ENCODE assay signal across 8 cellular contexts in genomic region chr4:177441061-177441802, GRCh38. TPM values are rescaled to one million over a fixed set of nuclear protein-coding genes. Genes with fewer than 3 reads are reported as not detected.
DNase-seq lines count a peak whose midpoint lies in the region; TF ChIP-seq lines count a peak whose summit lies in the region.

No MANE protein-coding gene starts in this region.

- peak overlapping the region; percentile 91 for H3K27ac Mint-ChIP-seq in HFFc6
- H3K27ac Mint-ChIP-seq in activated naive CD8-positive, alpha-beta T cell = peak overlapping the region; percentile 99

- H3K27me3 ChIP-seq in iPS-18a (ENCODE audit: control insufficient read depth, insufficient read depth, low read length) = no peaks in the 10 kb centered on the region
- H3K27me3 ChIP-seq in spleen (replicated peaks in 1 of 7) = no peaks in the 10 kb centered on the region

- intact Hi-C loops in spleen (cut with DNase I; ENCODE audit: low total_unique reads) = no loop called here

- H3K4me1 Mint-ChIP-seq in HFFc6 (ENCODE audit: low read depth) = peaks cover 58% of the 10 kb centered on the region
- H3K4me1 Mint-ChIP-seq in activated naive CD8-positive, alpha-beta T cell (ENCODE audit: low read depth) = peaks cover 30% of the 10 kb centered on the region

- H3K9ac ChIP-seq in iPS-18a (ENCODE audit: low read length) = peak overlapping the region; percentile 77

- no peaks in the 10 kb centered on the region for H3K9me3 ChIP-seq in iPS-18a (ENCODE audit: control insufficient read depth, low read depth, low read length)
- H3K9me3 ChIP-seq in spleen = no peaks in the 10 kb centered on the region

- H3K36me3 Mint-ChIP-seq in HFFc6 (ENCODE audit: low read depth) = peaks cover 46% of the 10 kb centered on the region
- H3K36me3 Mint-ChIP-seq in activated naive CD8-positive, alpha-beta T cell = peaks cover 5% of the 10 kb centered on the region

- H3K27ac ChIP-seq in iPS-18a (ENCODE audit: low read length) (peak overlapping the region; percentile 14), spleen (peak overlapping the region; percentile 89 to 98 (median 94))

- 29 to 56% (median 40%) methylated on average over 12 of the region's 12 CpGs for WGBS in spleen, 5 donors

- TF ChIP-seq CTCF in HFFc6 (IDR thresholded peaks at IDR 0.05) = no peak; the same call in 1 of the 2 replicates
- TF ChIP-seq CTCF in spleen (IDR thresholded peaks at IDR 0.05 in 8 of 11, conservative IDR thresholded peaks at IDR 0.05 in 3 of 11) = peak in 5 of 11 experiments; percentile 12 to 57 (median 45)

- TF ChIP-seq POLR2A in spleen (IDR thresholded peaks at IDR 0.05) = no peak

- peak; percentile 26 for DNase-seq in stimulated activated CD4-positive, alpha-beta T cell treated with anti-CD3 and anti-CD28 coated beads, Interleukin-15, amount 100 ng/mL, for 24 hours
- no peak for DNase-seq in stimulated activated CD4-positive, alpha-beta T cell treated with anti-CD3 and anti-CD28 coated beads, Interleukin-4, amount 100 ng/mL, for 1 hour
- DNase-seq in HFFc6 = no peak
- peak; percentile 2 for DNase-seq in NCI-H1092 (lab: John Stamatoyannopoulos, UW)
- no peak for DNase-seq in spleen
- no peak for DNase-seq in NCI-H2081 treated with DMSO at 0.1 percent for 48 hours (lab: John Stamatoyannopoulos, UW)

- peak overlapping the region; percentile 70 for H3K4me3 ChIP-seq in iPS-18a (ENCODE audit: low read length)
- H3K4me3 ChIP-seq in spleen = peak overlapping the region; percentile 43 to 79 (median 66)

- H3K4me1 ChIP-seq in iPS-18a (ENCODE audit: control insufficient read depth, low read depth, low read length) = peaks cover 18% of the 10 kb centered on the region
- H3K4me1 ChIP-seq in spleen = peaks cover 2 to 32% (median 21%) of the 10 kb centered on the region in 6 donors

- H3K36me3 ChIP-seq in iPS-18a (ENCODE audit: control insufficient read depth, low read depth, low read length) (no peaks in the 10 kb centered on the region), spleen (peaks cover 0 to 36% (median 23%) of the 10 kb centered on the region in 6 donors)

- no peaks in the 10 kb centered on the region for H3K27me3 Mint-ChIP-seq in HFFc6 (ENCODE audit: insufficient read depth)
- H3K27me3 Mint-ChIP-seq in activated naive CD8-positive, alpha-beta T cell = no peaks in the 10 kb centered on the region

- peaks cover 4% of the 10 kb centered on the region; the same call in 1 of the 2 replicates for H3K9me3 Mint-ChIP-seq in HFFc6
- H3K9me3 Mint-ChIP-seq in activated naive CD8-positive, alpha-beta T cell (ENCODE audit: low read depth) = no peaks in the 10 kb centered on the region

- peak overlapping the region; percentile 92 for H3K4me3 Mint-ChIP-seq in HFFc6
- H3K4me3 Mint-ChIP-seq in activated naive CD8-positive, alpha-beta T cell = peak overlapping the region; percentile 99

RNA-seq across cellular contexts. Expression of gene AGA, which starts 1.0 kb away (rescaled TPM):
- total RNA-seq in HFFc6 (2021; fragmentation: NEBNext Ultra II Directional; extraction: Animal tissue kit (Norgen Biotek cat#: 25700)) = 10 to 100 TPM; 41.5 to 53.7 (median 47.4) TPM
- 10 to 100 TPM; 13.1 to 24.2 (median 17.4) TPM for total RNA-seq in spleen
- 10 to 100 TPM in 1 of 3 donors, 1 to 10 TPM in 2; 7.8 to 12.3 (median 8.2) TPM for polyA plus RNA-seq in spleen

Comparison
In these comparisons a context has a peak if more than half of its experiments do, and no peak if none do; other contexts are left out.
1. DNase-seq: peak in stimulated activated CD4-positive, alpha-beta T cell treated with anti-CD3 and anti-CD28 coated beads, Interleukin-15, amount 100 ng/mL, for 24 hours (single experiment) and NCI-H1092 (single experiment); none in stimulated activated CD4-positive, alpha-beta T cell treated with anti-CD3 and anti-CD28 coated beads, Interleukin-4, amount 100 ng/mL, for 1 hour (single experiment), HFFc6 (single experiment), spleen (single experiment) and NCI-H2081 treated with DMSO at 0.1 percent for 48 hours (single experiment).